ENCODE assay signal across 8 cellular contexts in the genomic region with DNA sequence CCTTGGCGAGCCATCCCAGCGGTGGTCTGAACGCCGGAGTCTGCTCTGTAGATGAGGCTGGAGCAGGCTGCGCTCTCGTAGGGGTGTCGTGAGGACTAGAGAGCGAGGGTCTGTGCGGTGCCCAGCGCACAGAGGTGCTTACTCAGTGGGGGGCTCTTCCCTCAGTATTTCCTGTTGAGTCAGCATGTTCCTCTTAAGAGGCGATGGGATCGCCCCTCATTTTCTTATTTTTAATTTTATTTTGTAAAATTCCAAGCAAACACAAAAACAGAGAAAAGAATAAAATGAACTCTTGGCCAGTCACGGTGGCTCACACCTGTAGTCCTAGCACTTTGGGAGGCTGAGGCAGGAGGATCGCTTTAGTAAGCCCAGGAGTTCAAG.
"Had no signal": no experiment of that assay in that cellular context is flagged by ENCODE, and none has a peak within 500 bp of the region (broad histone marks: within the 10 kb centered on the region; RNA-seq: fewer than 3 reads in every experiment).

No MANE protein-coding gene starts in this region.

- DNase-seq: activated CD4-positive, CD25-positive, alpha-beta regulatory T cell; activated effector memory CD4-positive, alpha-beta T cell treated with anti-CD3 and anti-CD28 coated beads, Interleukin-2, amount 50 U/mL, for 16 hours; activated T-cell treated with anti-CD3 and anti-CD28 coated beads, Interleukin-2, amount 50 U/mL, for 1 hour; tibial artery had no signal

- H3K36me3 Mint-ChIP-seq: activated naive CD8-positive, alpha-beta T cell had no signal

- H3K27ac Mint-ChIP-seq: activated naive CD8-positive, alpha-beta T cell had no signal

- H3K27me3 Mint-ChIP-seq: activated naive CD8-positive, alpha-beta T cell had no signal

- H3K4me1 ChIP-seq: tibial artery, vagina had no signal

- H3K27me3 ChIP-seq: dorsolateral prefrontal cortex, tibial artery, vagina had no signal

- H3K27ac ChIP-seq: dorsolateral prefrontal cortex, skin epidermis, tibial artery, vagina had no signal

- H3K4me3 Mint-ChIP-seq: activated naive CD8-positive, alpha-beta T cell had no signal

- H3K9me3 ChIP-seq: tibial artery, vagina had no signal
